In genomic region chr11:68528630-68529029, GRCh38 we compare ENCODE assay signal across 11 cellular contexts.
DNase-seq lines count a peak whose midpoint lies in the region; ATAC-seq and TF ChIP-seq lines count a peak whose summit lies in the region.
"Had no signal": no experiment of that assay in that cellular context is flagged by ENCODE, and none has a peak within 500 bp of the region (broad histone marks: within the 10 kb centered on the region; RNA-seq: fewer than 3 reads in every experiment).

No MANE protein-coding gene starts in this region.

- TF ChIP-seq POLR2A in NB4 (IDR thresholded peaks at IDR 0.05; ENCODE audit: extremely low read depth, insufficient read length) = no peak

- no peaks in the 10 kb centered on the region for H3K27me3 ChIP-seq in CD8-positive, alpha-beta memory T cell (ENCODE audit: insufficient read depth, low read length, poor library complexity, severe bottlenecking)
- H3K27me3 ChIP-seq: esophagus squamous epithelium had no signal

- no peaks in the 10 kb centered on the region for H3K9me3 Mint-ChIP-seq in CD8-positive, alpha-beta memory T cell
- no peaks in the 10 kb centered on the region for H3K9me3 Mint-ChIP-seq in nephron progenitor cell
- H3K9me3 Mint-ChIP-seq: GM23338 had no signal

- peak in 2 of 5 donors; percentile 10 to 23 for DNase-seq in CD8-positive, alpha-beta memory T cell
- peak; percentile 44 for DNase-seq in NB4 (ENCODE audit: low read depth)
- peak; percentile 39 to 45 for DNase-seq in cardiac fibroblast (ENCODE audit: low read depth in 2 of 2)
- DNase-seq in nephron progenitor cell = no peak
- DNase-seq in NCI-H345 (lab: John Stamatoyannopoulos, UW) = no peak
- DNase-seq in NCI-H2081 (lab: John Stamatoyannopoulos, UW) = no peak
- DNase-seq: DMS79 treated with DMSO at 0.1 percent for 48 hours, esophagus squamous epithelium, left cardiac atrium had no signal

- no peak for ATAC-seq in HG03442 (IDR thresholded peaks at IDR 0.05; ENCODE audit: unreplicated experiment)
- ATAC-seq: GM23338 had no signal

- peaks cover 41% of the 10 kb centered on the region for H3K4me1 ChIP-seq in CD8-positive, alpha-beta memory T cell (ENCODE audit: insufficient read depth, low read length)

- H3K27ac ChIP-seq in CD8-positive, alpha-beta memory T cell (ENCODE audit: low read depth, low read length) = no peak overlapping the region

- H3K4me1 Mint-ChIP-seq in CD8-positive, alpha-beta memory T cell = peaks cover 75 to 93% (median 81%) of the 10 kb centered on the region in 3 donors
- H3K4me1 Mint-ChIP-seq in nephron progenitor cell = peaks cover 40% of the 10 kb centered on the region

- no peaks in the 10 kb centered on the region for H3K27me3 Mint-ChIP-seq in CD8-positive, alpha-beta memory T cell
- H3K27me3 Mint-ChIP-seq in nephron progenitor cell (ENCODE audit: low read depth, poor library complexity) = no peaks in the 10 kb centered on the region

- no peaks in the 10 kb centered on the region for H3K9me3 ChIP-seq in CD8-positive, alpha-beta memory T cell (ENCODE audit: low read length)
- H3K9me3 ChIP-seq: esophagus squamous epithelium had no signal

- no peak for TF ChIP-seq CTCF in NB4 (IDR thresholded peaks at IDR 0.05; ENCODE audit: low read depth, low read length)
- TF ChIP-seq CTCF in cardiac fibroblast (IDR thresholded peaks at IDR 0.05; ENCODE audit: low read depth, low read length) = no peak
- no peak for TF ChIP-seq CTCF in nephron progenitor cell (IDR thresholded peaks at IDR 0.05)

- no peak overlapping the region for H3K4me3 ChIP-seq in CD8-positive, alpha-beta memory T cell (ENCODE audit: low read length)
- H3K4me3 ChIP-seq in NB4 (ENCODE audit: low read depth, low read length) (no peak overlapping the region), cardiac fibroblast (replicated peaks in 1 of 2; ENCODE audit: low read depth in 2 of 2, low read length in 2 of 2) (no peak overlapping the region)
- H3K4me3 ChIP-seq: esophagus squamous epithelium, GM23338 had no signal

- peak overlapping the region in 6 of 7 donors; percentile 20 to 73 (median 50) for H3K4me3 Mint-ChIP-seq in CD8-positive, alpha-beta memory T cell
- no peak overlapping the region for H3K4me3 Mint-ChIP-seq in nephron progenitor cell
- H3K4me3 Mint-ChIP-seq: GM23338 had no signal

- CTCF ChIA-PET in CD8-positive, alpha-beta memory T cell (lab: Charles Lee) = no interaction called here

- peak overlapping the region; percentile 61 to 94 (median 82) for H3K27ac Mint-ChIP-seq in CD8-positive, alpha-beta memory T cell
- peak overlapping the region; percentile 70 for H3K27ac Mint-ChIP-seq in nephron progenitor cell
- H3K27ac Mint-ChIP-seq: GM23338 had no signal

- H3K36me3 Mint-ChIP-seq in CD8-positive, alpha-beta memory T cell = peaks cover 0 to 84% (median 13%) of the 10 kb centered on the region in 3 donors
- peaks cover 58% of the 10 kb centered on the region for H3K36me3 Mint-ChIP-seq in nephron progenitor cell (ENCODE audit: low read depth)

- H3K36me3 ChIP-seq in CD8-positive, alpha-beta memory T cell (ENCODE audit: insufficient read depth, low read length) = peaks cover 24% of the 10 kb centered on the region

- POLR2A ChIA-PET in CD8-positive, alpha-beta memory T cell (lab: Charles Lee) = no interaction called here

Comparison
In these comparisons a context has a peak if more than half of its experiments do, and no peak if none do; other contexts are left out.
1. DNase-seq: peak in NB4 (single experiment) and cardiac fibroblast (2 of 2); none in nephron progenitor cell (single experiment), NCI-H345 (single experiment) and NCI-H2081 (0 of 2).